Comparison of ENCODE assay signal across 9 cellular contexts in the genomic region with DNA sequence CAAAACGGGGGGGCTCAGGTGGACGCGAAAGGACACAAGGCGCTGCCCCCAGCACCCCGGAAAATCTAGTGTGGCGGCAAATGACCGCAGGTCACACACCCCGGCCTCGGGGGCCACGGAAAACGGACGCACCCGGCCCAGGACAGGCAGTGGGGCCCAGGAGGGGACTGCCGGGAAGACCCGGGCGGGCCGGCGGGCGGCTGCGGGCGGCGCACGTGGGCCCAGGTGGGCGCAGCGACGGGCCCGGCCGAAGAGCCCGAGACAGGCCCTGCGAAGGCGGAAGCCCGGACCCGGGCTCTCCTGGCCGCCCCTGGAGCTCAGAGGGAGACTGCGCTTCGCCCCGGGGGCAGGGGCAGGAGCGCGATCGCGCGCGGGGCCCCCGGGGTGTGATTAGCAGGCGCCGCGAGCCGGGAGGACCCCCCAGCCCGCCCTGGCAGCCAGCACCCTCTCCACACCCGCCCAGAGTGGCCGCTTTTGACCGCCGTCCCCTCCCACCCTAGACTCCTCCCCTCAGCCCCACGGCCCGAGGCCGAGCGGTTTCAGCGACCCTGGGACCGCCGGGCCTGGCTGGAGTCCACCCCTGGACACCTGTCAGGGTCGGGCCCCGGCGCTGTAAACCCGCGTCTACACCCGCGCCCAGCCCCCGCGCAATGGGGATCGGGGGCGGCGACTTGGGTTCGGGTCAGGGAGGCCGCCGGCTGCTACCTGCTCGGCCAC. TPM values are rescaled to one million over a fixed set of nuclear protein-coding genes. Genes with fewer than 3 reads are reported as not detected.
A peak's percentile ranks its signal among the peaks of the same experiment; 100 is the strongest.
DNase-seq lines count a peak whose midpoint lies in the region; ATAC-seq, FAIRE-seq and TF ChIP-seq lines count a peak whose summit lies in the region.
"Had no signal": no experiment of that assay in that cellular context is flagged by ENCODE, and none has a peak within 500 bp of the region (broad histone marks: within the 10 kb centered on the region; RNA-seq: fewer than 3 reads in every experiment).

No MANE protein-coding gene starts in this region.

- no peak for FAIRE-seq in urothelium cell line (lab: Jason Lieb, UNC)
- FAIRE-seq: endometrium had no signal

- peak; percentile 47 for ATAC-seq in GM18505 (IDR thresholded peaks at IDR 0.05; ENCODE audit: unreplicated experiment)
- peak; percentile 50 to 59 for ATAC-seq in activated T-cell treated with anti-CD3 and anti-CD28 coated beads, Interleukin-2, amount 50 U/mL, for 72 hours (replicated peaks in 1 of 2)

- peaks cover 73% of the 10 kb centered on the region for H3K4me1 Mint-ChIP-seq in activated T-cell treated with anti-CD3 and anti-CD28 coated beads, Interleukin-2, amount 50 U/mL, for 72 hours (ENCODE audit: low read depth)
- H3K4me1 Mint-ChIP-seq in osteocyte (ENCODE audit: unreplicated experiment) = peaks cover 55% of the 10 kb centered on the region

- DNase-seq in HEK293T (ENCODE audit: extremely low spot score) (peak; percentile 9), NAMALWA (ENCODE audit: low spot score) (peak; percentile 43), foreskin melanocyte (peak; percentile 45), osteocyte (ENCODE audit: extremely low spot score, unreplicated experiment) (no peak), urothelium cell line (ENCODE audit: low spot score) (no peak), KG1 (lab: John Stamatoyannopoulos, UW) (no peak)
- DNase-seq in activated T-cell treated with anti-CD3 and anti-CD28 coated beads, Interleukin-2, amount 50 U/mL, for 72 hours = peak; percentile 34 to 61

- peak overlapping the region; percentile 96 to 100 for H3K4me3 Mint-ChIP-seq in activated T-cell treated with anti-CD3 and anti-CD28 coated beads, Interleukin-2, amount 50 U/mL, for 72 hours
- H3K4me3 Mint-ChIP-seq in osteocyte (ENCODE audit: unreplicated experiment) = peak overlapping the region; percentile 82

- peak overlapping the region; percentile 94 for H3K27ac Mint-ChIP-seq in activated T-cell treated with anti-CD3 and anti-CD28 coated beads, Interleukin-2, amount 50 U/mL, for 72 hours
- H3K27ac Mint-ChIP-seq in osteocyte (ENCODE audit: unreplicated experiment) = peak overlapping the region; percentile 86

- POLR2A ChIA-PET in HEK293T (lab: Yijun Ruan, JAX) = no interaction called here

- H3K27me3 Mint-ChIP-seq in activated T-cell treated with anti-CD3 and anti-CD28 coated beads, Interleukin-2, amount 50 U/mL, for 72 hours (ENCODE audit: low read depth) = no peaks in the 10 kb centered on the region
- no peaks in the 10 kb centered on the region for H3K27me3 Mint-ChIP-seq in osteocyte (ENCODE audit: unreplicated experiment)

- TF ChIP-seq POLR2A in GM18505 (IDR thresholded peaks at IDR 0.05; ENCODE audit: borderline replicate concordance, extremely low read depth, insufficient read depth, insufficient read length) = peak; percentile 52

- H3K36me3 Mint-ChIP-seq in activated T-cell treated with anti-CD3 and anti-CD28 coated beads, Interleukin-2, amount 50 U/mL, for 72 hours (ENCODE audit: insufficient read depth in 2 of 2) = peaks cover 16 to 22% of the 10 kb centered on the region in 2 donors
- H3K36me3 Mint-ChIP-seq in osteocyte (ENCODE audit: unreplicated experiment) = no peaks in the 10 kb centered on the region

- no peak for TF ChIP-seq CTCF in osteocyte (IDR thresholded peaks at IDR 0.05)

- CTCF ChIA-PET in HEK293T (lab: Yijun Ruan, JAX) = interaction anchor here (1.0 to 1.2 kb wide), 2 partner anchors 59 to 80 kb away, joined by 3 read pairs; no protein-coding TSS in a partner anchor

- H3K9me3 Mint-ChIP-seq in activated T-cell treated with anti-CD3 and anti-CD28 coated beads, Interleukin-2, amount 50 U/mL, for 72 hours = no peaks in the 10 kb centered on the region
- H3K9me3 Mint-ChIP-seq in osteocyte (ENCODE audit: unreplicated experiment) = no peaks in the 10 kb centered on the region

TF ChIP-seq in HEK293T, 16 proteins besides CTCF, POLR2A, EP300 and RAD21:
- TF ChIP-seq BHLHE40 (IDR thresholded peaks at IDR 0.05; ENCODE audit: borderline replicate concordance) = no peak
- no peak for TF ChIP-seq NFRKB (IDR thresholded peaks at IDR 0.05)
- TF ChIP-seq ELF4 (IDR thresholded peaks at IDR 0.05) = no peak
- TF ChIP-seq, protein P1, sequence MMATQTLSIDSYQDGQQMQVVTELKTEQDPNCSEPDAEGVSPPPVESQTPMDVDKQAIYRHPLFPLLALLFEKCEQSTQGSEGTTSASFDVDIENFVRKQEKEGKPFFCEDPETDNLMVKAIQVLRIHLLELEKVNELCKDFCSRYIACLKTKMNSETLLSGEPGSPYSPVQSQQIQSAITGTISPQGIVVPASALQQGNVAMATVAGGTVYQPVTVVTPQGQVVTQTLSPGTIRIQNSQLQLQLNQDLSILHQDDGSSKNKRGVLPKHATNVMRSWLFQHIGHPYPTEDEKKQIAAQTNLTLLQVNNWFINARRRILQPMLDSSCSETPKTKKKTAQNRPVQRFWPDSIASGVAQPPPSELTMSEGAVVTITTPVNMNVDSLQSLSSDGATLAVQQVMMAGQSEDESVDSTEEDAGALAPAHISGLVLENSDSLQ (IDR thresholded peaks at IDR 0.05) = no peak
- no peak for TF ChIP-seq SP1 (IDR thresholded peaks at IDR 0.05)
- TF ChIP-seq ZNF384 (IDR thresholded peaks at IDR 0.05) = no peak
- TF ChIP-seq L3MBTL2 (conservative IDR thresholded peaks at IDR 0.05) = no peak
- TF ChIP-seq CTBP1 (IDR thresholded peaks at IDR 0.05; ENCODE audit: borderline replicate concordance) = no peak
TF ChIP-seq in HEK293T: peak in this region for 0.

RNA-seq across cellular contexts. Expression of a gene that starts 0.8 kb away (rescaled TPM):
- total RNA-seq in activated T-cell treated with anti-CD3 and anti-CD28 coated beads, Interleukin-2, amount 50 U/mL, for 72 hours = 100 to 1,000 TPM; 101 to 107 TPM
- 13.8 and 18.6 TPM in 2 replicates for total RNA-seq in osteocyte

Comparison
In these comparisons a context has a peak if more than half of its experiments do, and no peak if none do; other contexts are left out.
1. DNase-seq: peak in HEK293T (single experiment), NAMALWA (single experiment), activated T-cell treated with anti-CD3 and anti-CD28 coated beads, Interleukin-2, amount 50 U/mL, for 72 hours (2 of 2) and foreskin melanocyte (single experiment); none in osteocyte (single experiment), urothelium cell line (single experiment) and KG1 (single experiment).